1 cellular context compared by ENCODE assay signal in genomic region chr6:117531346-117531745, GRCh38.
TF ChIP-seq lines count a peak whose summit lies in the region.

No MANE protein-coding gene starts in this region.

TF ChIP-seq in GM23338, 12 proteins besides CTCF, POLR2A, EP300 and RAD21 (continued from another document):
- no peak for TF ChIP-seq ZNF462 (CRISPR knock-in tag; IDR thresholded peaks at IDR 0.05)
- TF ChIP-seq EZH2phosphoT487 (IDR thresholded peaks at IDR 0.05; ENCODE audit: unreplicated experiment) = no peak
- TF ChIP-seq ZNF114 (CRISPR knock-in tag; IDR thresholded peaks at IDR 0.05) = no peak
- no peak for TF ChIP-seq REST (IDR thresholded peaks at IDR 0.05; ENCODE audit: unreplicated experiment)
- no peak for TF ChIP-seq NANOG (IDR thresholded peaks at IDR 0.05; ENCODE audit: borderline replicate concordance)
- no peak for TF ChIP-seq POLR2AphosphoS5 (IDR thresholded peaks at IDR 0.05; ENCODE audit: low read depth)
- no peak for TF ChIP-seq EZH2 (IDR thresholded peaks at IDR 0.05; ENCODE audit: low read depth, unreplicated experiment)
- no peak for TF ChIP-seq ZNF331 (CRISPR knock-in tag; IDR thresholded peaks at IDR 0.05; ENCODE audit: low read depth)
- no peak for TF ChIP-seq STAT1 (IDR thresholded peaks at IDR 0.05; ENCODE audit: unreplicated experiment)
- TF ChIP-seq ETS1 (IDR thresholded peaks at IDR 0.05) = no peak
- no peak for TF ChIP-seq CREB1 (CRISPR knock-in tag; IDR thresholded peaks at IDR 0.05; ENCODE audit: low read depth)
